ENCODE assay signal across 8 cellular contexts in genomic region chr21:34807146-34807880, GRCh38.
DNase-seq lines count a peak whose midpoint lies in the region; ATAC-seq and TF ChIP-seq lines count a peak whose summit lies in the region.

No MANE protein-coding gene starts in this region.

- peak overlapping the region; percentile 89 for H3K27ac Mint-ChIP-seq in activated T-helper 2 cell treated with anti-CD3 and anti-CD28 coated beads, Interferon-gamma antibody, Interleukin-2, Interleukin-4, amounts not matched to agents 10 μg/mL and 5 μg/mL and 100 μg/mL, durations not matched to agents 14 hours and 24 hours and 36 hours
- 0 out of 7 replicates have a peak overlapping the region, but pooled peaks of 1 of the 3 experiments have one; percentile 60 for H3K27ac Mint-ChIP-seq in H9

- H3K36me3 Mint-ChIP-seq in activated T-helper 2 cell treated with anti-CD3 and anti-CD28 coated beads, Interferon-gamma antibody, Interleukin-2, Interleukin-4, amounts not matched to agents 10 μg/mL and 5 μg/mL and 100 μg/mL, durations not matched to agents 14 hours and 24 hours and 36 hours (ENCODE audit: low read depth): peaks cover 96% of the 10 kb centered on the region
- H3K36me3 Mint-ChIP-seq in H9 (ENCODE audit: insufficient read depth in 1 of 3, low read depth in 3 of 3): peaks cover 0 to 26% (median 2%) of the 10 kb centered on the region in 3 experiments; a peak in 5 of 7 replicates

- H3K27ac ChIP-seq in H9 (ENCODE audit: insufficient read length, low read depth, low read length): no peak overlapping the region

- H3K4me1 Mint-ChIP-seq in activated T-helper 2 cell treated with anti-CD3 and anti-CD28 coated beads, Interferon-gamma antibody, Interleukin-2, Interleukin-4, amounts not matched to agents 10 μg/mL and 5 μg/mL and 100 μg/mL, durations not matched to agents 14 hours and 24 hours and 36 hours (ENCODE audit: low read depth): peaks cover 83% of the 10 kb centered on the region
- peaks cover 6 to 12% of the 10 kb centered on the region in 2 experiments for H3K4me1 Mint-ChIP-seq in H9

- H4K5ac ChIP-seq in H9 (ENCODE audit: insufficient read length, low read depth, low read length): no peak overlapping the region

- H2BK15ac ChIP-seq in H9 (ENCODE audit: low read depth, low read length): no peak overlapping the region

- H3K4me3 Mint-ChIP-seq in activated T-helper 2 cell treated with anti-CD3 and anti-CD28 coated beads, Interferon-gamma antibody, Interleukin-2, Interleukin-4, amounts not matched to agents 10 μg/mL and 5 μg/mL and 100 μg/mL, durations not matched to agents 14 hours and 24 hours and 36 hours (ENCODE audit: low read depth): no peak overlapping the region
- no peak overlapping the region for H3K4me3 Mint-ChIP-seq in H9

- no peak overlapping the region for H3K14ac ChIP-seq in H9 (ENCODE audit: insufficient read depth, low read length)

- no peak overlapping the region for H2BK12ac ChIP-seq in H9 (ENCODE audit: insufficient read length, low read depth, low read length)

- no peak overlapping the region for H2BK20ac ChIP-seq in H9 (ENCODE audit: low read depth, low read length, poor library complexity, severe bottlenecking)

- DNase-seq in NK-92 treated with Interleukin-12 subunit alpha and Interleukin-12 subunit beta, amount 100 ng/mL, for 24 hours (lab: John Stamatoyannopoulos, UW): peak; percentile 76
- DNase-seq in activated T-helper 2 cell treated with anti-CD3 and anti-CD28 coated beads, Interferon-gamma antibody, Interleukin-2, Interleukin-4, amounts not matched to agents 10 μg/mL and 5 μg/mL and 100 μg/mL, durations not matched to agents 14 hours and 24 hours and 36 hours (ENCODE audit: low spot score): peak; percentile 44
- DNase-seq in iris pigment epithelial cell (ENCODE audit: low read depth): peak; percentile 99
- DNase-seq in stimulated activated CD8-positive, alpha-beta memory T cell treated with anti-CD3 and anti-CD28 coated beads, Interleukin-15, amount 100 ng/mL, for 4 hours (ENCODE audit: low read depth in 2 of 2): peak; percentile 53 to 68
- DNase-seq in germinal center (ENCODE audit: low spot score): no peak
- DNase-seq in SHP77 (lab: John Stamatoyannopoulos, UW): no peak
- DNase-seq in H9: no peak

- H3K9me3 ChIP-seq in H9 (ENCODE audit: control insufficient read depth, low read depth, low read length): no peaks in the 10 kb centered on the region

- no peak overlapping the region for H3K4ac ChIP-seq in H9 (ENCODE audit: low read depth, low read length)

- no peak overlapping the region for H2BK120ac ChIP-seq in H9 (ENCODE audit: low read depth, low read length, poor library complexity, severe bottlenecking)

- H3K4me1 ChIP-seq in H9 (ENCODE audit: insufficient read depth, low read length): no peaks in the 10 kb centered on the region

- TF ChIP-seq CTCF in H9 (conservative IDR thresholded peaks at IDR 0.05): no peak

- H2AK5ac ChIP-seq in H9 (ENCODE audit: insufficient read length, low read length): no peak overlapping the region

- H3K79me2 ChIP-seq in H9 (ENCODE audit: insufficient read depth, low read length): no peaks in the 10 kb centered on the region

- H4K20me1 ChIP-seq in H9 (ENCODE audit: control insufficient read depth, insufficient read depth, insufficient read length): no peaks in the 10 kb centered on the region

- H3K9me3 Mint-ChIP-seq in activated T-helper 2 cell treated with anti-CD3 and anti-CD28 coated beads, Interferon-gamma antibody, Interleukin-2, Interleukin-4, amounts not matched to agents 10 μg/mL and 5 μg/mL and 100 μg/mL, durations not matched to agents 14 hours and 24 hours and 36 hours: peaks cover 12% of the 10 kb centered on the region
- H3K9me3 Mint-ChIP-seq in H9: peaks cover 16% of the 10 kb centered on the region in 2 experiments

- WGBS in H9 (ENCODE audit: extremely low coverage, insufficient read length, low lambda C conversion rate): no CpG with 5 or more reads among the region's 7 CpGs

- no peak overlapping the region for H2BK5ac ChIP-seq in H9 (ENCODE audit: insufficient read length, low read length)

- no peaks in the 10 kb centered on the region for H3K23me2 ChIP-seq in H9 (ENCODE audit: insufficient read length, low read depth, low read length, poor library complexity, severe bottlenecking)

- H2AFZ ChIP-seq in H9 (ENCODE audit: low read length): no peak overlapping the region

- no peak overlapping the region for H3T11ph ChIP-seq in H9 (ENCODE audit: low read length)

- no peak overlapping the region for H3K56ac ChIP-seq in H9 (ENCODE audit: insufficient read length, low read depth, low read length)

- no peaks in the 10 kb centered on the region for H3K27me3 Mint-ChIP-seq in activated T-helper 2 cell treated with anti-CD3 and anti-CD28 coated beads, Interferon-gamma antibody, Interleukin-2, Interleukin-4, amounts not matched to agents 10 μg/mL and 5 μg/mL and 100 μg/mL, durations not matched to agents 14 hours and 24 hours and 36 hours (ENCODE audit: low read depth)
- H3K27me3 Mint-ChIP-seq in H9 (ENCODE audit: low read depth): peaks cover 8% of the 10 kb centered on the region

- no peak overlapping the region for H3K4me2 ChIP-seq in H9 (ENCODE audit: insufficient read depth, insufficient read length, low read length)

- H3K27me3 ChIP-seq in H9 (ENCODE audit: insufficient read depth, low read length): no peaks in the 10 kb centered on the region

- H3K18ac ChIP-seq in H9 (ENCODE audit: insufficient read length, low read depth, low read length): no peak overlapping the region

- intact Hi-C loops in activated T-helper 2 cell treated with anti-CD3 and anti-CD28 coated beads, Interferon-gamma antibody, Interleukin-2, Interleukin-4, amounts not matched to agents 10 μg/mL and 5 μg/mL and 100 μg/mL, durations not matched to agents 14 hours and 24 hours and 36 hours (cut with micrococcal nuclease): loop anchor here (5.0 to 10.0 kb wide), 2 partner anchors 177 to 240 kb away; partner anchors contain the start of gene RUNX1

- H4K8ac ChIP-seq in H9 (replicated peaks; ENCODE audit: insufficient read length, low read depth, low read length): no peak overlapping the region

- no peaks in the 10 kb centered on the region for H3K79me1 ChIP-seq in H9 (ENCODE audit: insufficient read depth, low read depth, low read length, poor library complexity, severe bottlenecking)

- H3K9ac ChIP-seq in H9 (ENCODE audit: extremely low read depth, insufficient read length, low read length): no peak overlapping the region

- peak; percentile 64 for ATAC-seq in GM21447 (IDR thresholded peaks at IDR 0.05; ENCODE audit: unreplicated experiment)

- no peak overlapping the region for H3K23ac ChIP-seq in H9 (ENCODE audit: insufficient read length, low read depth, low read length)

- no peak overlapping the region for H4K91ac ChIP-seq in H9 (ENCODE audit: insufficient read length, low read depth, low read length)

Comparison
In these comparisons a context has a peak if more than half of its experiments do, and no peak if none do; other contexts are left out.
1. DNase-seq: peak in NK-92 treated with Interleukin-12 subunit alpha and Interleukin-12 subunit beta, amount 100 ng/mL, for 24 hours (single experiment), activated T-helper 2 cell treated with anti-CD3 and anti-CD28 coated beads, Interferon-gamma antibody, Interleukin-2, Interleukin-4, amounts not matched to agents 10 μg/mL and 5 μg/mL and 100 μg/mL, durations not matched to agents 14 hours and 24 hours and 36 hours (single experiment), iris pigment epithelial cell (single experiment) and stimulated activated CD8-positive, alpha-beta memory T cell treated with anti-CD3 and anti-CD28 coated beads, Interleukin-15, amount 100 ng/mL, for 4 hours (2 of 2); none in germinal center (single experiment), SHP77 (0 of 2) and H9 (single experiment).